In the genomic region with DNA sequence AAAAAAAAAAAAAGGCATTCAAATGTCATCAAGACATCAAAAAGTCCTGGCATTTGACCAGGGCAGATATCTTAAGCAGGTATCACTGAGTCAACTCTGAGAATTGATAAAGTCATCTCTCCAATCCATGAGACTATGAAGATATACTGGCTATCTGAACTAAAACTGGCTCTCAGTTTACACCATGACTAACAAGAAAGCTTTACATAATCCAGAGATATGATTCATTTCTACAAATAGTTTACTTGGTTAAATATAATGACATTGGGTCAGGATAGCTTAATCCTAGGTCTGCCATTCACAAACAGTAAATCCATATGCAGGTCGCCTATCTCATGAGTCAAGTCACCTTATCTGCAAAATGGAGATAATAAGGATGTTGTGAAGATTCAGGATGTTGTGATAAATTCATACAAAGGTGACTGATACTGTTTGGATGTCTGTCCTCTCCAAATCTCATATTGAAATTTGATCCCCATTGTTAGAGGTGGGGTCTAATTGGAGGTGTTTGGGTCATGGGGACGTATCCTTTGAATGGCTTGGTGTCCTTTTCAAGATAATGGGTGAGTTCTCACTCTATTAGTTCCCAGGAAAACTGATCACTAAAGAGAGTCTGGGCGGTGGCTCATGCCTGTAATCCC, we compare ENCODE assay signal across 29 cellular contexts.
"Had no signal": no experiment of that assay in that cellular context is flagged by ENCODE, and none has a peak within 500 bp of the region (broad histone marks: within the 10 kb centered on the region; RNA-seq: fewer than 3 reads in every experiment).

No MANE protein-coding gene starts in this region.

- H2AFZ ChIP-seq: parathyroid adenoma had no signal

- H3K9me3 ChIP-seq: esophagus muscularis mucosa, gastroesophageal sphincter, psoas muscle, sigmoid colon, upper lobe of left lung, vagina had no signal

- H3K4me3 ChIP-seq: esophagus muscularis mucosa, gastroesophageal sphincter, psoas muscle, sigmoid colon, upper lobe of left lung, vagina had no signal

- H3K4me1 Mint-ChIP-seq: activated naive CD4-positive, alpha-beta T cell treated with anti-CD3 and anti-CD28 coated beads, Interleukin-2, amount 10 ng/mL, durations not matched to agents 7 days and 5 days had no signal

- H3K4me3 Mint-ChIP-seq: activated naive CD4-positive, alpha-beta T cell treated with anti-CD3 and anti-CD28 coated beads, Interleukin-2, amount 10 ng/mL, durations not matched to agents 7 days and 5 days; activated naive CD8-positive, alpha-beta T cell treated with anti-CD3 and anti-CD28 coated beads, Interleukin-2, amount 10 ng/mL, durations not matched to agents 7 days and 5 days; activated T-helper 1 cell treated with anti-CD3 and anti-CD28 coated beads, Interleukin-12 subunit alpha, Interleukin-12 subunit beta, Interleukin-2, Interleukin-4 antibody, amounts not matched to agents 30 ng/mL and 10 ng/mL and 1 ng/mL, durations not matched to agents 14 hours and 24 hours and 36 hours; naive thymus-derived CD4-positive, alpha-beta T cell; stimulated activated effector memory CD8-positive, alpha-beta T cell treated with anti-CD3 and anti-CD28 coated beads, Interleukin-12 subunit alpha, Interleukin-12 subunit beta, amount 100 ng/mL, for 72 hours; stimulated activated naive CD8-positive, alpha-beta T cell treated with anti-CD3 and anti-CD28 coated beads, Interleukin-15, Interleukin-2, amounts not matched to agents 100 ng/mL and 50 ng/mL, for 24 hours; T-helper 1 cell treated with Interleukin-12 subunit alpha and Interleukin-12 subunit beta and Interleukin-4 antibody, amounts not matched to agents 30 μg/mL and 1 μg/mL, for 36 hours had no signal

- H3K27me3 Mint-ChIP-seq: activated naive CD4-positive, alpha-beta T cell treated with anti-CD3 and anti-CD28 coated beads, Interleukin-2, amount 10 ng/mL, durations not matched to agents 7 days and 5 days; activated naive CD8-positive, alpha-beta T cell treated with anti-CD3 and anti-CD28 coated beads, Interleukin-2, amount 10 ng/mL, durations not matched to agents 7 days and 5 days; naive thymus-derived CD4-positive, alpha-beta T cell; stimulated activated naive CD8-positive, alpha-beta T cell treated with anti-CD3 and anti-CD28 coated beads, Interleukin-15, Interleukin-2, amounts not matched to agents 100 ng/mL and 50 ng/mL, for 24 hours had no signal

- H3K9me3 Mint-ChIP-seq: activated naive CD4-positive, alpha-beta T cell treated with anti-CD3 and anti-CD28 coated beads, Interleukin-2, amount 10 ng/mL, durations not matched to agents 7 days and 5 days; naive thymus-derived CD4-positive, alpha-beta T cell; stimulated activated effector memory CD8-positive, alpha-beta T cell treated with anti-CD3 and anti-CD28 coated beads, Interleukin-12 subunit alpha, Interleukin-12 subunit beta, amount 100 ng/mL, for 72 hours; stimulated activated naive CD8-positive, alpha-beta T cell treated with anti-CD3 and anti-CD28 coated beads, Interleukin-15, Interleukin-2, amounts not matched to agents 100 ng/mL and 50 ng/mL, for 24 hours; T-helper 1 cell treated with Interleukin-12 subunit alpha and Interleukin-12 subunit beta and Interleukin-4 antibody, amounts not matched to agents 30 μg/mL and 1 μg/mL, for 36 hours had no signal

- H3K27ac ChIP-seq: brain microvascular endothelial cell, esophagus muscularis mucosa, gastroesophageal sphincter, parathyroid adenoma, psoas muscle, sigmoid colon, upper lobe of left lung, vagina, VCaP had no signal

- DNase-seq: activated CD4-positive, alpha-beta T cell treated with anti-CD3 and anti-CD28 coated beads for 4 hours; activated CD4-positive, alpha-beta T cell treated with anti-CD3 and anti-CD28 coated beads, Interleukin-2, amount 50 U/mL, for 48 hours; activated CD8-positive, alpha-beta memory T cell treated with anti-CD3 and anti-CD28 coated beads for 24 hours; activated gamma-delta T cell; activated naive CD4-positive, alpha-beta T cell treated with anti-CD3 and anti-CD28 coated beads, Interleukin-2, amount 10 ng/mL, durations not matched to agents 7 days and 5 days; activated naive CD8-positive, alpha-beta T cell treated with anti-CD3 and anti-CD28 coated beads, Interleukin-2, amount 10 ng/mL, durations not matched to agents 7 days and 5 days; amniotic stem cell; brain microvascular endothelial cell; caudate nucleus; cortex of kidney; hippocampal formation; kidney; midbrain; naive thymus-derived CD4-positive, alpha-beta T cell; psoas muscle; sigmoid colon; small intestine; stimulated activated CD4-positive, alpha-beta T cell treated with anti-CD3 and anti-CD28 coated beads, Interleukin-4, amount 100 ng/mL, for 24 hours; T-helper 9 cell; upper lobe of left lung had no signal

- H3K9ac ChIP-seq: parathyroid adenoma had no signal

- H3K4me1 ChIP-seq: esophagus muscularis mucosa, gastroesophageal sphincter, parathyroid adenoma, sigmoid colon, upper lobe of left lung, vagina had no signal

- H3K27ac Mint-ChIP-seq: activated naive CD4-positive, alpha-beta T cell treated with anti-CD3 and anti-CD28 coated beads, Interleukin-2, amount 10 ng/mL, durations not matched to agents 7 days and 5 days; activated naive CD8-positive, alpha-beta T cell treated with anti-CD3 and anti-CD28 coated beads, Interleukin-2, amount 10 ng/mL, durations not matched to agents 7 days and 5 days; activated T-helper 1 cell treated with anti-CD3 and anti-CD28 coated beads, Interleukin-12 subunit alpha, Interleukin-12 subunit beta, Interleukin-2, Interleukin-4 antibody, amounts not matched to agents 30 ng/mL and 10 ng/mL and 1 ng/mL, durations not matched to agents 14 hours and 24 hours and 36 hours; stimulated activated effector memory CD8-positive, alpha-beta T cell treated with anti-CD3 and anti-CD28 coated beads, Interleukin-12 subunit alpha, Interleukin-12 subunit beta, amount 100 ng/mL, for 72 hours; stimulated activated naive CD8-positive, alpha-beta T cell treated with anti-CD3 and anti-CD28 coated beads, Interleukin-15, Interleukin-2, amounts not matched to agents 100 ng/mL and 50 ng/mL, for 24 hours; T-helper 1 cell treated with Interleukin-12 subunit alpha and Interleukin-12 subunit beta and Interleukin-4 antibody, amounts not matched to agents 30 μg/mL and 1 μg/mL, for 36 hours had no signal

- ATAC-seq: gastroesophageal sphincter; naive thymus-derived CD4-positive, alpha-beta T cell; stimulated activated effector memory CD8-positive, alpha-beta T cell treated with anti-CD3 and anti-CD28 coated beads, Interleukin-12 subunit alpha, Interleukin-12 subunit beta, amount 100 ng/mL, for 72 hours had no signal

- H3K36me3 ChIP-seq: brain microvascular endothelial cell, esophagus muscularis mucosa, gastroesophageal sphincter, sigmoid colon, upper lobe of left lung, vagina had no signal

- H3K27me3 ChIP-seq: brain microvascular endothelial cell, esophagus muscularis mucosa, gastroesophageal sphincter, sigmoid colon, upper lobe of left lung, vagina had no signal
